In the genomic region with DNA sequence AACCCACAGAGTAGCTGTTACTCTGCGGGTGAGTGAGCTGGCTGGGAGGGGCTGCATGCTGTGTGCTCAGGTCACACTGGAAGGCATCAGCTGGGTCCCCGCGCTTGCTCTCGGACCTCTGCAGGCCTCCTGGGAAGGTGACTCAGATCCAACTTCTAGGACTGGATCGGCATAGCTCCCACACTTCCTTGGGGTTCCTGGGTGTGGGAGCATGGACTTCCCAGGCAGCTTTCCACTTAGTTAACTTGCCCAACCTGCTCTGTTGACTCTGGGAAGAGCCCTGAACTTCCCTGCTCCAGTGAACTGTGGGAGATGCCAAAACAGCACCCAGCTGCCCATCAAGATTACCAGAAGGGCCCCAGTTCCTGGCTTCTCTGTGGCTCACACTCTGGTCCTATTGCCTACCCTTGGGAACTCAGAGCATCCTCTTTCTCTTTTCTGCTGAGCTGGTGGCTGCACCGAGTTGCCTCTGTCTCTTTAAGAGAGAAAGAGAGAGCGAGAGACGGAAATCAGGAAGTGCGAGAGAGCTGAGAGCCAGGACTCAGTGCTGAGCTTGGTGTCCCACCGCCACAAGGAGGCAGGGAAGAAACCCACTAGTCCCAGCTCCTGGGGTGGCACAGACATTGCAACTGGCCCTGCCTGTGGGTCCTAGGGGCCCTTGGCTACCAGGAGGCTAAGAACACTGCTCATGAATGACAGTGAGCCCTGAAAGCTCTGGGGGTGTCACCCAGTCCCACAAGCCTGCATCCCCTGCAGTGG, we compare ENCODE assay signal across 8 cellular contexts. TPM values are rescaled to one million over a fixed set of nuclear protein-coding genes. Genes with fewer than 3 reads are reported as not detected.
DNase-seq lines count a peak whose midpoint lies in the region; ATAC-seq, FAIRE-seq and TF ChIP-seq lines count a peak whose summit lies in the region.

IKBKE (plus strand) TSS at position 544 of the 759 bp plus-strand sequence. CDS start 2,752 bp downstream, outside the sequence.

- H3K4me1 ChIP-seq in vagina = peaks cover 33% of the 10 kb centered on the region

- FAIRE-seq in GM18507 (lab: Jason Lieb, UNC) = peak; percentile 87

- TF ChIP-seq POLR2A in vagina (IDR thresholded peaks at IDR 0.05) = no peak

- peak; percentile 19 for DNase-seq in AG09319 (ENCODE audit: extremely low read depth, low read depth)
- peak; percentile 63 for DNase-seq in GM18507 (ENCODE audit: extremely low spot score, insufficient read length, low read depth)
- DNase-seq in NOMO-1 treated with dmso at 0.1 percent for 144 hours (lab: John Stamatoyannopoulos, UW; ENCODE audit: unreplicated experiment) = peak; percentile 85
- peak; percentile 69 to 71 for DNase-seq in activated T-cell treated with anti-CD3 and anti-CD28 coated beads, Interleukin-2, amount 50 U/mL, for 48 hours
- DNase-seq in fibroblast of peridontal ligament (ENCODE audit: extremely low read depth) = peak; percentile 67
- peak; percentile 25 for DNase-seq in natural killer cell
- no peak for DNase-seq in vagina (ENCODE audit: extremely low spot score in 2 of 2)

- no peaks in the 10 kb centered on the region for H3K9me3 ChIP-seq in vagina

- no peaks in the 10 kb centered on the region for H3K36me3 Mint-ChIP-seq in natural killer cell

- H3K36me3 ChIP-seq in vagina = peaks cover 0 to 5% of the 10 kb centered on the region in 2 donors

- intact Hi-C loops in natural killer cell (cut with micrococcal nuclease) (no loop called here), vagina (cut with DNase I) (no loop called here)

- H3K27me3 Mint-ChIP-seq in natural killer cell (ENCODE audit: low read depth in 2 of 2) = peaks cover 6 to 8% of the 10 kb centered on the region in 2 donors

- peak within 1 kb of the TSS; percentile 51 to 54 for H3K4me3 ChIP-seq in vagina

- peak within 1 kb of the TSS; percentile 40 for H3K27ac ChIP-seq in vagina

- no peaks in the 10 kb centered on the region for H3K9me3 Mint-ChIP-seq in natural killer cell

- H3K4me3 Mint-ChIP-seq in natural killer cell = peak within 1 kb of the TSS; percentile 95

- ATAC-seq in HG03025 (IDR thresholded peaks at IDR 0.05; ENCODE audit: low FRiP score, unreplicated experiment) (peak; percentile 47), natural killer cell (peak; percentile 67 to 75 (median 70))

- H3K4me1 Mint-ChIP-seq in natural killer cell = peaks cover 32 to 49% of the 10 kb centered on the region in 2 donors

- TF ChIP-seq CTCF in AG09319 (IDR thresholded peaks at IDR 0.05; ENCODE audit: low read depth, low read length) (peak; percentile 46), natural killer cell (IDR thresholded peaks at IDR 0.05) (no peak), vagina (IDR thresholded peaks at IDR 0.05) (no peak)

- no peaks in the 10 kb centered on the region for H3K27me3 ChIP-seq in vagina

- peak within 1 kb of the TSS; percentile 80 to 91 for H3K27ac Mint-ChIP-seq in natural killer cell

RNA-seq across cellular contexts. Expression of gene IKBKE, which starts in this region (rescaled TPM):
- total RNA-seq in natural killer cell (10 to 100 TPM; 31.6 to 34.6 (median 32.2) TPM), vagina (10.1 TPM)

Comparison
In these comparisons a context has a peak if more than half of its experiments do, and no peak if none do; other contexts are left out.
1. DNase-seq: peak in AG09319 (single experiment), GM18507 (single experiment), NOMO-1 treated with dmso at 0.1 percent for 144 hours (single experiment), activated T-cell treated with anti-CD3 and anti-CD28 coated beads, Interleukin-2, amount 50 U/mL, for 48 hours (2 of 2), fibroblast of peridontal ligament (single experiment) and natural killer cell (single experiment); none in vagina (0 of 2).